Comparison of ENCODE assay signal across 1 cellular context in genomic region chr1:156244712-156245111, GRCh38.
TF ChIP-seq lines count a peak whose summit lies in the region.

No MANE protein-coding gene starts in this region.

TF ChIP-seq in H1, 55 proteins besides CTCF, POLR2A, EP300 and RAD21:
- TF ChIP-seq CBX8 (IDR thresholded peaks at IDR 0.05; ENCODE audit: borderline replicate concordance, low read depth, low read length), result no peak
- no peak for TF ChIP-seq MAX (IDR thresholded peaks at IDR 0.05)
- TF ChIP-seq CEBPB (IDR thresholded peaks at IDR 0.05; ENCODE audit: low read depth, low read length), result no peak
- no peak for TF ChIP-seq CBX5 (IDR thresholded peaks at IDR 0.05; ENCODE audit: low read depth, low read length)
- no peak for TF ChIP-seq NANOG (IDR thresholded peaks at IDR 0.05; ENCODE audit: insufficient read depth, low read depth, low read length, poor library complexity, severe bottlenecking)
- TF ChIP-seq SUZ12 (IDR thresholded peaks at IDR 0.05; ENCODE audit: low read length), result no peak
- no peak for TF ChIP-seq CTBP2 (IDR thresholded peaks at IDR 0.05; ENCODE audit: borderline replicate concordance, insufficient read depth, insufficient read length, low read length)
- TF ChIP-seq TEAD4 (IDR thresholded peaks at IDR 0.05; ENCODE audit: low read depth, low read length), result no peak
- no peak for TF ChIP-seq RFX5 (IDR thresholded peaks at IDR 0.05; ENCODE audit: borderline replicate concordance, low read depth, low read length)
- TF ChIP-seq SIN3A (conservative IDR thresholded peaks at IDR 0.05 in 1 of 2, IDR thresholded peaks at IDR 0.05 in 1 of 2; ENCODE audit: low read depth in 1 of 2, low read length in 2 of 2), result no peak
- no peak for TF ChIP-seq HDAC2 (IDR thresholded peaks at IDR 0.05; ENCODE audit: borderline replicate concordance in 1 of 2, low read depth in 2 of 2, low read length in 2 of 2)
- no peak for TF ChIP-seq CHD1 (IDR thresholded peaks at IDR 0.05; ENCODE audit: low read depth, low read length)
- TF ChIP-seq SIX5 (IDR thresholded peaks at IDR 0.05; ENCODE audit: low read depth, low read length), result no peak
- no peak for TF ChIP-seq EGR1 (IDR thresholded peaks at IDR 0.05; ENCODE audit: borderline replicate concordance, low read depth, low read length)
- TF ChIP-seq JUND (IDR thresholded peaks at IDR 0.05; ENCODE audit: low read length), result no peak
- TF ChIP-seq USF2 (IDR thresholded peaks at IDR 0.05; ENCODE audit: low read length), result no peak
- TF ChIP-seq SP2 (IDR thresholded peaks at IDR 0.05; ENCODE audit: low read length), result no peak
- no peak for TF ChIP-seq ATF2 (IDR thresholded peaks at IDR 0.05; ENCODE audit: low read length)
- TF ChIP-seq EZH2 (IDR thresholded peaks at IDR 0.05; ENCODE audit: low read depth, low read length, severe bottlenecking), result no peak
